1 cellular context compared by ENCODE assay signal in genomic region chr19:58278156-58279041, GRCh38.
TF ChIP-seq lines count a peak whose summit lies in the region.

Gene ZNF8 (plus strand): TSS chr19:58278955. CDS start chr19:58279082, 127 bp downstream.

TF ChIP-seq in WTC11, 78 proteins besides CTCF, POLR2A, EP300 and RAD21 (continued from another document):
- TF ChIP-seq ZNF317 (CRISPR knock-in tag; IDR thresholded peaks at IDR 0.05; ENCODE audit: borderline replicate concordance, low read depth) (no peak), ZNF121 (CRISPR knock-in tag; IDR thresholded peaks at IDR 0.05) (no peak), ZNF263 (CRISPR knock-in tag; IDR thresholded peaks at IDR 0.05; ENCODE audit: low read depth) (no peak), EMX1 (CRISPR knock-in tag; IDR thresholded peaks at IDR 0.05) (no peak), SOX15 (CRISPR knock-in tag; IDR thresholded peaks at IDR 0.05) (no peak), FOXJ3 (CRISPR knock-in tag; IDR thresholded peaks at IDR 0.05; ENCODE audit: borderline replicate concordance) (no peak), TP53 (CRISPR knock-in tag; IDR thresholded peaks at IDR 0.05) (no peak), GRHL2 (CRISPR knock-in tag; IDR thresholded peaks at IDR 0.05; ENCODE audit: insufficient replicate concordance, severe bottlenecking) (no peak), SP1 (CRISPR knock-in tag; conservative IDR thresholded peaks at IDR 0.05) (peak; percentile 69; the same call in 1 of the 2 replicates), GTF2I (CRISPR knock-in tag; conservative IDR thresholded peaks at IDR 0.05) (no peak), NR3C1 (CRISPR knock-in tag; conservative IDR thresholded peaks at IDR 0.05; ENCODE audit: low read depth) (no peak)
- TF ChIP-seq, protein P1, sequence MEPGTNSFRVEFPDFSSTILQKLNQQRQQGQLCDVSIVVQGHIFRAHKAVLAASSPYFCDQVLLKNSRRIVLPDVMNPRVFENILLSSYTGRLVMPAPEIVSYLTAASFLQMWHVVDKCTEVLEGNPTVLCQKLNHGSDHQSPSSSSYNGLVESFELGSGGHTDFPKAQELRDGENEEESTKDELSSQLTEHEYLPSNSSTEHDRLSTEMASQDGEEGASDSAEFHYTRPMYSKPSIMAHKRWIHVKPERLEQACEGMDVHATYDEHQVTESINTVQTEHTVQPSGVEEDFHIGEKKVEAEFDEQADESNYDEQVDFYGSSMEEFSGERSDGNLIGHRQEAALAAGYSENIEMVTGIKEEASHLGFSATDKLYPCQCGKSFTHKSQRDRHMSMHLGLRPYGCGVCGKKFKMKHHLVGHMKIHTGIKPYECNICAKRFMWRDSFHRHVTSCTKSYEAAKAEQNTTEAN (CRISPR knock-in tag; IDR thresholded peaks at IDR 0.05): no peak
- TF ChIP-seq, protein P2, sequence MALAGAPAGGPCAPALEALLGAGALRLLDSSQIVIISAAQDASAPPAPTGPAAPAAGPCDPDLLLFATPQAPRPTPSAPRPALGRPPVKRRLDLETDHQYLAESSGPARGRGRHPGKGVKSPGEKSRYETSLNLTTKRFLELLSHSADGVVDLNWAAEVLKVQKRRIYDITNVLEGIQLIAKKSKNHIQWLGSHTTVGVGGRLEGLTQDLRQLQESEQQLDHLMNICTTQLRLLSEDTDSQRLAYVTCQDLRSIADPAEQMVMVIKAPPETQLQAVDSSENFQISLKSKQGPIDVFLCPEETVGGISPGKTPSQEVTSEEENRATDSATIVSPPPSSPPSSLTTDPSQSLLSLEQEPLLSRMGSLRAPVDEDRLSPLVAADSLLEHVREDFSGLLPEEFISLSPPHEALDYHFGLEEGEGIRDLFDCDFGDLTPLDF (CRISPR knock-in tag; IDR thresholded peaks at IDR 0.05): no peak
